In the genomic region with DNA sequence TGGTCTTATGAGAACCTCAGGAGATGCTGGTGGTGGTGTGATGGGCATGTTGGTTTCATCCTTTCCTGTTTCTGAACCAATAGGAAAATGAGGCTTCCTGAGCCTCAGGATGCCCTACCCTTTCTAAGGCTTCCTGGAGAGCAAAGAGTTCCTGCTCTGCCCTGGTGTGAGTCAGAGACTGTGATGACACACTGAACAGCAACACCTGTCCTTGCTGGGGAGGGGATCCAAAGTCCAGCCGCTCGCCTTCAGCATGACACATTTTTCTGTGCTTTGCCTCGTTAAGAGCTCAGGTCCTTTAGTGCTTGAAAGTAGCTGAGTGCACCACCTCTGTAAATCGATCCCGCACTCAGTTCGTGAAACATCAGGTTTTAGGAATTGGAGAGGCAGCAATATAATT, we compare ENCODE assay signal across 15 cellular contexts.
DNase-seq lines count a peak whose midpoint lies in the region; ATAC-seq and TF ChIP-seq lines count a peak whose summit lies in the region.
"Had no signal": no experiment of that assay in that cellular context is flagged by ENCODE, and none has a peak within 500 bp of the region (broad histone marks: within the 10 kb centered on the region; RNA-seq: fewer than 3 reads in every experiment).

No MANE protein-coding gene starts in this region.

- H3K36me3 ChIP-seq in kidney epithelial cell (ENCODE audit: control insufficient read depth, insufficient read depth, low read length) (no peaks in the 10 kb centered on the region), GM23248 (ENCODE audit: low read depth) (no peaks in the 10 kb centered on the region), uterus (no peaks in the 10 kb centered on the region)
- H3K36me3 ChIP-seq: tibial nerve had no signal

- H3K4me1 ChIP-seq in GM23248 (ENCODE audit: insufficient read depth): peaks cover 36% of the 10 kb centered on the region
- peaks cover 0 to 13% of the 10 kb centered on the region in 2 donors for H3K4me1 ChIP-seq in uterus

- no peak overlapping the region for H3K4me3 ChIP-seq in kidney epithelial cell (ENCODE audit: low read depth, low read length)
- no peak overlapping the region for H3K4me3 ChIP-seq in GM23248
- no peak overlapping the region for H3K4me3 ChIP-seq in uterus
- H3K4me3 ChIP-seq: tibial nerve had no signal

- no peak overlapping the region for H3K9ac ChIP-seq in GM23248

- in situ Hi-C loops in GM23248 (cut with MboI): no loop called here

- peak; percentile 59 for DNase-seq in A172 (ENCODE audit: low spot score)
- DNase-seq in HK-2 (ENCODE audit: unreplicated experiment): peak; percentile 0
- DNase-seq in WTC11 (ENCODE audit: low spot score): no peak
- DNase-seq in kidney epithelial cell (ENCODE audit: low read depth): peak; percentile 18
- DNase-seq in GM23248: no peak
- no peak for DNase-seq in uterus
- DNase-seq: activated CD4-positive, CD25-positive, alpha-beta regulatory T cell treated with anti-CD3 and anti-CD28 coated beads, Interleukin-2, amount 50 U/mL, for 72 hours; dermis blood vessel endothelial cell; DMS79 treated with DMSO at 0.1 percent for 48 hours; MM.1S; NCI-H2227 treated with DMSO at 0.1 percent for 48 hours; stimulated activated CD4-positive, alpha-beta T cell treated with anti-CD3 and anti-CD28 coated beads, Interleukin-15, amount 100 ng/mL, for 24 hours had no signal

- intact Hi-C loops in uterus (cut with DNase I; ENCODE audit: low total_unique reads): no loop called here

- no peak overlapping the region for H3K27ac Mint-ChIP-seq in WTC11

- H3K4me1 Mint-ChIP-seq in WTC11: peaks cover 9% of the 10 kb centered on the region

- POLR2A ChIA-PET in WTC11 (lab: Charles Lee): no interaction called here

- H3K9me2 ChIP-seq in GM23248 (ENCODE audit: insufficient read depth): no peaks in the 10 kb centered on the region

- CTCF ChIA-PET in WTC11 (lab: Charles Lee): no interaction called here

- H3K27me3 Mint-ChIP-seq in WTC11 (ENCODE audit: low read depth): peaks cover 3% of the 10 kb centered on the region; the same call in 1 of the 2 replicates

- no peak for TF ChIP-seq CTCF in WTC11 (IDR thresholded peaks at IDR 0.05)
- TF ChIP-seq CTCF in kidney epithelial cell (IDR thresholded peaks at IDR 0.05; ENCODE audit: insufficient read depth, low read length, poor library complexity, severe bottlenecking): no peak
- TF ChIP-seq CTCF in uterus (IDR thresholded peaks at IDR 0.05): no peak

- H3K4me2 ChIP-seq in GM23248 (ENCODE audit: unreplicated experiment): no peak overlapping the region

- H4K20me1 ChIP-seq in GM23248 (ENCODE audit: insufficient read depth): no peaks in the 10 kb centered on the region

- no peaks in the 10 kb centered on the region for H3K9me3 ChIP-seq in GM23248 (ENCODE audit: low read depth)
- no peaks in the 10 kb centered on the region for H3K9me3 ChIP-seq in uterus

- no peaks in the 10 kb centered on the region for H3K27me3 ChIP-seq in kidney epithelial cell (ENCODE audit: control insufficient read depth, insufficient read depth, low read length)
- no peaks in the 10 kb centered on the region for H3K27me3 ChIP-seq in GM23248 (replicated peaks; ENCODE audit: insufficient read depth)
- no peaks in the 10 kb centered on the region for H3K27me3 ChIP-seq in uterus
- H3K27me3 ChIP-seq: tibial nerve had no signal

- peaks cover 58% of the 10 kb centered on the region for H3K79me2 ChIP-seq in GM23248 (ENCODE audit: insufficient read depth)

- WGBS in GM23248 (ENCODE audit: low coverage in 1 of 2, low lambda C conversion rate in 2 of 2, missing lambda C conversion rate in 2 of 2), 2 experiments: 88 to 95% methylated on average over 6 of the region's 6 CpGs

- H3K27ac ChIP-seq in GM23248 (no peak overlapping the region), uterus (no peak overlapping the region)

- peaks cover 22% of the 10 kb centered on the region for H3K9me3 Mint-ChIP-seq in WTC11

- H3K36me3 Mint-ChIP-seq in WTC11: peaks cover 4% of the 10 kb centered on the region

- no peak overlapping the region for H3K4me3 Mint-ChIP-seq in WTC11

- no peak for TF ChIP-seq POLR2A in uterus (IDR thresholded peaks at IDR 0.05)

- H2AFZ ChIP-seq in GM23248: no peak overlapping the region

- ATAC-seq in WTC11: no peak
- no peak for ATAC-seq in HG03432 (IDR thresholded peaks at IDR 0.05; ENCODE audit: unreplicated experiment)
- ATAC-seq in HG03342 (IDR thresholded peaks at IDR 0.05; ENCODE audit: unreplicated experiment): no peak

- peaks cover 35% of the 10 kb centered on the region for H3F3A ChIP-seq in GM23248 (ENCODE audit: insufficient read depth)

TF ChIP-seq in WTC11, 78 proteins besides CTCF, POLR2A, EP300 and RAD21:
- TF ChIP-seq GABPB1 (CRISPR knock-in tag; IDR thresholded peaks at IDR 0.05) (0 out of 2 replicates have a peak, but pooled peaks have one; percentile 40), NR3C1 (CRISPR knock-in tag; conservative IDR thresholded peaks at IDR 0.05; ENCODE audit: low read depth) (no peak)

Comparison
In these comparisons a context has a peak if more than half of its experiments do, and no peak if none do; other contexts are left out.
1. DNase-seq: peak in A172 (single experiment), HK-2 (single experiment) and kidney epithelial cell (single experiment); none in WTC11 (single experiment), GM23248 (single experiment) and uterus (0 of 2).